ENCODE assay signal across 19 cellular contexts in the genomic region with DNA sequence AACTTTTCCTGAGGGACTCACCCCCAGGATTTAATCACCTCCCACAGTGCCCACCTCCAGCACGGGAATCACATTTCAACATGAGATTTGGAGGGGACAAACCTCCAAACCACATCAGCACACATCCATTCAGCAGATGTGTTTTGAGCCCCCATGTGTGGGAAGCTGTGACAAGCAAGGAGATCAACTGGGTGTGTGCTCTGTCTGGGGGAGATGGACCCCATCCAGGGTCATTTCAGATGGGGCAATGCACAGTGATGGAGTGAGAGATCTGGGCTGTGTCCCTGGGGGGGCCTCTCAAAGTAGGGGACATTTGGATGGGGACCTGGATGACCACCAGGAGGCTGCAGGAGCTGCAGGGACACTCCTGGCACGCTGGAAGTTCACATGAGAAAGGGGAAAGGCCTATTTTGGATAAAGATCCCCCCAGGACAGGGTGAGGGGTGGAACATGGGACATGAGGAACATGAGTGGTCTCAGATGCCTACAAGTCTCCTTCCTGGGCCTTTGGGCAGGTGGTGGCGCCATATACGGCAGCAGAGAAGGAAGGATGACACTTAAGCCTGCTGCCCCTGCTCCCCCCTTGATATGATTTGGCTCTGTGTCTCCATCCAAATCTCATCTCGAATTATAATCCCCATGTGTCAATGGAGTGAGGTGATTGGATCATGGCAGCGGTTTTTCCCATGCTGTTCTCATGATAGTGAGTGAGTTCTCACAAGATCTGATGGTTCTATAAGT.
"Had no signal": no experiment of that assay in that cellular context is flagged by ENCODE, and none has a peak within 500 bp of the region (broad histone marks: within the 10 kb centered on the region; RNA-seq: fewer than 3 reads in every experiment).

No MANE protein-coding gene starts in this region.

- H3K4me3 ChIP-seq: hepatocyte, lung, sigmoid colon, upper lobe of left lung had no signal

- H3K9me3 ChIP-seq: sigmoid colon, upper lobe of left lung had no signal

- H3K36me3 ChIP-seq: sigmoid colon, upper lobe of left lung had no signal

- ATAC-seq: esophagus mucosa, left lobe of liver had no signal

- DNase-seq: activated gamma-delta T cell treated with Interleukin-2 at 50 U/mL for 16 hours; activated T-cell treated with anti-CD3 and anti-CD28 coated beads, Interleukin-2, amount 50 U/mL, for 1 hour; caudate nucleus; dermis blood vessel endothelial cell; effector CD8-positive, alpha-beta T cell; glutamatergic neuron; immature natural killer cell; naive B cell; posterior cingulate gyrus; sigmoid colon; stimulated activated CD4-positive, alpha-beta T cell treated with anti-CD3 and anti-CD28 coated beads, Interleukin-2, amount 100 ng/mL, for 48 hours; stimulated activated CD8-positive, alpha-beta memory T cell treated with anti-CD3 and anti-CD28 coated beads, Interleukin-4, amount 100 ng/mL, for 48 hours; stimulated activated naive B cell treated with anti-CD40 and anti-IgM and Interleukin-4, amounts not matched to agents 10 μg/mL and 1 μg/mL and 100 μg/mL, for 72 hours; T-helper 9 cell; upper lobe of left lung had no signal

- H3K27ac ChIP-seq: hepatocyte, sigmoid colon, upper lobe of left lung had no signal

- H3K27me3 ChIP-seq: hepatocyte, sigmoid colon, upper lobe of left lung had no signal

- H3K4me1 ChIP-seq: upper lobe of left lung had no signal
